ENCODE assay signal across 10 cellular contexts in genomic region chr3:128487813-128488635, GRCh38. TPM values are rescaled to one million over a fixed set of nuclear protein-coding genes. Genes with fewer than 3 reads are reported as not detected.
DNase-seq lines count a peak whose midpoint lies in the region; ATAC-seq and TF ChIP-seq lines count a peak whose summit lies in the region.
"Had no signal": no experiment of that assay in that cellular context is flagged by ENCODE, and none has a peak within 500 bp of the region (broad histone marks: within the 10 kb centered on the region; RNA-seq: fewer than 3 reads in every experiment).

No MANE protein-coding gene starts in this region.

- peak overlapping the region; percentile 76 for H2AFZ ChIP-seq in osteoblast (ENCODE audit: low read length)

- H3K27me3 ChIP-seq in heart right ventricle, result peaks cover 13 to 100% (median 97%) of the 10 kb centered on the region in 7 donors
- peaks cover 48% of the 10 kb centered on the region for H3K27me3 ChIP-seq in osteoblast (ENCODE audit: insufficient read depth, low read length)

- WGBS in heart right ventricle, 2 donors, result 1% methylated on average over 65 to 68 of the region's 68 CpGs

- H3K4me3 ChIP-seq in HFF-Myc (replicated peaks; ENCODE audit: low read depth, low read length) (peak overlapping the region; percentile 94), heart right ventricle (peak overlapping the region; percentile 57 to 85 (median 70)), osteoblast (ENCODE audit: insufficient read depth, low read length) (peak overlapping the region; percentile 80)

- H3K4me2 ChIP-seq in osteoblast (ENCODE audit: insufficient read depth, low read length), result peak overlapping the region; percentile 94

- H3K27ac ChIP-seq in heart right ventricle, result peak overlapping the region; percentile 87 to 98 (median 93)
- no peak overlapping the region for H3K27ac ChIP-seq in osteoblast (ENCODE audit: low read depth, low read length)

- H3K9me3 ChIP-seq in heart right ventricle, result no peaks in the 10 kb centered on the region
- H3K9me3 ChIP-seq in osteoblast (ENCODE audit: low read depth, low read length), result no peaks in the 10 kb centered on the region

- ATAC-seq in heart right ventricle (peak; percentile 74 to 87 (median 82)), HG03378 (IDR thresholded peaks at IDR 0.05; ENCODE audit: unreplicated experiment) (no peak)

- H3K4me1 ChIP-seq in heart right ventricle (peaks cover 10 to 98% (median 60%) of the 10 kb centered on the region in 9 donors), osteoblast (ENCODE audit: insufficient read depth, low read length) (peaks cover 20% of the 10 kb centered on the region)

- DNase-seq in CMK (ENCODE audit: low read depth) (peak; percentile 45), HFF-Myc (ENCODE audit: extremely low read depth, low read depth) (peak; percentile 59), NCI-H748 treated with DMSO at 0.1 percent for 48 hours (lab: John Stamatoyannopoulos, UW) (peak; percentile 60), amniotic epithelial cell (ENCODE audit: low read depth) (peak; percentile 66), heart right ventricle (peak; percentile 90 to 94), osteoblast (ENCODE audit: insufficient read length, low spot score, missing footprints) (peak; percentile 99), foreskin melanocyte (no peak)

- peaks cover 19% of the 10 kb centered on the region for H4K20me1 ChIP-seq in osteoblast (ENCODE audit: insufficient read depth, low read length)

- no peaks in the 10 kb centered on the region for H3K79me2 ChIP-seq in osteoblast (ENCODE audit: insufficient read depth, low read length)

- peaks cover 0 to 14% (median 0%) of the 10 kb centered on the region in 9 donors for H3K36me3 ChIP-seq in heart right ventricle
- H3K36me3 ChIP-seq in osteoblast (ENCODE audit: insufficient read depth, low read length), result no peaks in the 10 kb centered on the region

- TF ChIP-seq CTCF in HFF-Myc (IDR thresholded peaks at IDR 0.05; ENCODE audit: low read depth, low read length, missing control alignments), result no peak
- no peak for TF ChIP-seq CTCF in heart right ventricle (IDR thresholded peaks at IDR 0.05)
- TF ChIP-seq CTCF in osteoblast (IDR thresholded peaks at IDR 0.05; ENCODE audit: extremely low read depth, low read depth, low read length), result no peak

- intact Hi-C loops in heart right ventricle (cut with DNase I), result loop anchor here in 3 of 10 donors (5.0 kb wide), 2 partner anchors 69 to 84 kb away; no protein-coding TSS in a partner anchor

RNA-seq across cellular contexts. Expression of gene GATA2, which starts 5.0 kb away (rescaled TPM):
- total RNA-seq in heart right ventricle (10 to 100 TPM in 7 of 10 donors, 1 to 10 TPM in 3; 6.8 to 21.4 (median 10.7) TPM), osteoblast (0.72 and 0.88 TPM in 2 replicates)
- 10 to 100 TPM; 16.0 to 29.8 TPM for polyA plus RNA-seq in heart right ventricle
- total RNA-seq: T-helper 2 cell treated with Interferon-gamma antibody and Interleukin-4, amounts not matched to agents 100 ng/mL and 5 ng/mL, for 36 hours had no signal

RNA-seq across cellular contexts. Expression of gene DNAJB8, which starts 21.3 kb away (rescaled TPM):
- total RNA-seq in heart right ventricle (not detected), osteoblast (not detected in 2 replicates)
- polyA plus RNA-seq in heart right ventricle, result not detected
- total RNA-seq: subcutaneous adipose tissue; T-helper 2 cell treated with Interferon-gamma antibody and Interleukin-4, amounts not matched to agents 100 ng/mL and 5 ng/mL, for 36 hours had no signal
